8 cellular contexts compared by ENCODE assay signal in genomic region chr6:111484655-111484974, GRCh38. TPM values are rescaled to one million over a fixed set of nuclear protein-coding genes. Genes with fewer than 3 reads are reported as not detected.
DNase-seq lines count a peak whose midpoint lies in the region; ATAC-seq, FAIRE-seq and TF ChIP-seq lines count a peak whose summit lies in the region.

No MANE protein-coding gene starts in this region.

- TF ChIP-seq RAD21 in K562 (CRISPR knock-in tag; conservative IDR thresholded peaks at IDR 0.05 in 1 of 2, IDR thresholded peaks at IDR 0.05 in 1 of 2) = no peak

- POLR2A ChIA-PET in K562 (lab: Yijun Ruan, JAX) = interaction anchor here (0.6 to 2.8 kb wide), 17 partner anchors 12 to 772 kb away, joined by 3 to 19 read pairs (median 4); partner anchors contain the start of gene FYN

- DNase-seq in DMS153 (lab: John Stamatoyannopoulos, UW) (peak; percentile 33), NB4 (ENCODE audit: low read depth) (no peak), K562 (ENCODE audit: extremely low read depth in 1 of 4, low spot score in 3 of 4) (peak in 1 of 4 experiments; percentile 31), mesendoderm (no peak), GOT3 (lab: John Stamatoyannopoulos, UW) (no peak), foreskin keratinocyte (no peak), occipital lobe (lab: John Stamatoyannopoulos, UW) (no peak)
- no peak for DNase-seq in stimulated activated CD4-positive, alpha-beta T cell treated with anti-CD3 and anti-CD28 coated beads, Interleukin-4, amount 100 ng/mL, for 4 hours

- FAIRE-seq in K562 (lab: Jason Lieb, UNC) = no peak

- no peak overlapping the region for H4K5ac ChIP-seq in mesendoderm (ENCODE audit: low read length)

- BruUV-seq in K562 (replicated peaks; lab: Mats Ljungman, UMichigan) = no TSS peak

- in situ Hi-C loops in K562 (cut with MboI) = no loop called here

- peaks cover 64% of the 10 kb centered on the region for H3K79me2 ChIP-seq in K562 (ENCODE audit: control insufficient read depth, insufficient read depth, low read length)
- peaks cover 1% of the 10 kb centered on the region for H3K79me2 ChIP-seq in mesendoderm (ENCODE audit: control insufficient read depth, insufficient read depth, low read length)

- TF ChIP-seq CTCF in NB4 (IDR thresholded peaks at IDR 0.05; ENCODE audit: low read depth, low read length) = no peak
- no peak for TF ChIP-seq CTCF in K562 (IDR thresholded peaks at IDR 0.05 in 2 of 3, conservative IDR thresholded peaks at IDR 0.05 in 1 of 3; ENCODE audit: insufficient read depth in 2 of 3, low read depth in 1 of 3, low read length in 3 of 3)
- TF ChIP-seq CTCF in foreskin keratinocyte (conservative IDR thresholded peaks at IDR 0.05) = no peak

- H3K36me3 ChIP-seq in K562 (ENCODE audit: control insufficient read depth, insufficient read depth, low read length) = peaks cover 14% of the 10 kb centered on the region
- no peaks in the 10 kb centered on the region for H3K36me3 ChIP-seq in mesendoderm (ENCODE audit: control insufficient read depth, insufficient read depth, low read length)

- H4K20me1 ChIP-seq in K562 (replicated peaks; ENCODE audit: control insufficient read depth, insufficient read depth, low read length) = no peaks in the 10 kb centered on the region

- H3K4me1 ChIP-seq in K562 (replicated peaks in 1 of 2; ENCODE audit: control insufficient read depth in 2 of 2, insufficient read depth in 2 of 2, low read length in 2 of 2) (peaks cover 0 to 9% of the 10 kb centered on the region in 2 experiments; a peak in 3 of 5 replicates), mesendoderm (ENCODE audit: control insufficient read depth, low read depth, low read length) (peaks cover 4% of the 10 kb centered on the region), foreskin keratinocyte (peaks cover 17% of the 10 kb centered on the region)

- H3K9me3 ChIP-seq in K562 (replicated peaks; ENCODE audit: control insufficient read depth, insufficient read depth, low read depth, low read length) = peaks cover 6% of the 10 kb centered on the region; the same call in 1 of the 2 replicates

- H2BK120ac ChIP-seq in mesendoderm (ENCODE audit: low read depth, low read length) = peak overlapping the region; percentile 46

- peak overlapping the region; percentile 96 for H3K27ac ChIP-seq in K562 (ENCODE audit: extremely low read depth, low read depth, low read length)
- H3K27ac ChIP-seq in mesendoderm (ENCODE audit: low read depth, low read length) = peak overlapping the region; percentile 100
- H3K27ac ChIP-seq in foreskin keratinocyte = no peak overlapping the region

- WGBS in K562 (ENCODE audit: insufficient coverage, low coverage, missing lambda C conversion rate) = 2% methylated on average over 7 of the region's 7 CpGs
- no CpG with 5 or more reads among the region's 7 CpGs for WGBS in mesendoderm (ENCODE audit: extremely low coverage, insufficient coverage, low lambda C conversion rate)

- H2AK5ac ChIP-seq in mesendoderm (ENCODE audit: low read length) = no peak overlapping the region

- ATAC-seq in K562 = no peak
- ATAC-seq in foreskin keratinocyte = no peak

- peak overlapping the region; percentile 86 for H2AFZ ChIP-seq in K562 (ENCODE audit: low read depth, low read length)

- H3K23ac ChIP-seq in mesendoderm (ENCODE audit: low read length) = no peak overlapping the region

- no peak overlapping the region for H4K8ac ChIP-seq in mesendoderm (ENCODE audit: low read depth, low read length)

- H3K4me2 ChIP-seq in K562 (ENCODE audit: insufficient read depth, low read length) (peak overlapping the region; percentile 77), mesendoderm (ENCODE audit: low read length) (peak overlapping the region; percentile 66)

- no peak for TF ChIP-seq EP300 in K562 (IDR thresholded peaks at IDR 0.05; ENCODE audit: low read length)

- H3K27me3 ChIP-seq in K562 (ENCODE audit: control insufficient read depth in 2 of 2, insufficient read depth in 2 of 2, low read length in 2 of 2) (no peaks in the 10 kb centered on the region), mesendoderm (ENCODE audit: insufficient read depth, low read length, poor library complexity) (peaks cover 2% of the 10 kb centered on the region), foreskin keratinocyte (no peaks in the 10 kb centered on the region)

- H2BK15ac ChIP-seq in mesendoderm (replicated peaks; ENCODE audit: low read depth) = no peak overlapping the region

- TF ChIP-seq POLR2A in NB4 (IDR thresholded peaks at IDR 0.05; ENCODE audit: extremely low read depth, insufficient read length) = no peak
- TF ChIP-seq POLR2A in K562 (conservative IDR thresholded peaks at IDR 0.05) = no peak

- intact Hi-C loops in K562 (cut with micrococcal nuclease) = loop anchor here (2.0 to 5.0 kb wide), 2 partner anchors 68 to 120 kb away; partner anchors contain the start of gene TRAF3IP2

- no peaks in the 10 kb centered on the region for H3K9me1 ChIP-seq in K562 (ENCODE audit: control insufficient read depth, insufficient read depth, low read length)

- H3K4ac ChIP-seq in mesendoderm (ENCODE audit: low read depth, low read length) = no peak overlapping the region

- H2BK5ac ChIP-seq in mesendoderm (ENCODE audit: low read length) = peak overlapping the region; percentile 13

- H3K79me1 ChIP-seq in mesendoderm (ENCODE audit: low read length) = peaks cover 7% of the 10 kb centered on the region

- peak overlapping the region; percentile 75 for H3K4me3 ChIP-seq in NB4 (ENCODE audit: low read depth, low read length)
- H3K4me3 ChIP-seq in K562 = peak overlapping the region; percentile 87
- H3K4me3 ChIP-seq in mesendoderm (ENCODE audit: low read length) = no peak overlapping the region

- H3K9ac ChIP-seq in K562 (ENCODE audit: insufficient read depth in 1 of 2, low read depth in 2 of 2, low read length in 2 of 2) = peak overlapping the region; percentile 96
- H3K9ac ChIP-seq in mesendoderm (ENCODE audit: low read length) = peak overlapping the region; percentile 93

- H3K18ac ChIP-seq in mesendoderm (ENCODE audit: low read length) = peak overlapping the region; percentile 69

- CTCF ChIA-PET in K562 (lab: Yijun Ruan, JAX; ENCODE audit: low intra/inter-chr PET ratio) = no interaction called here

- peak overlapping the region; percentile 98 for H3K56ac ChIP-seq in mesendoderm (ENCODE audit: low read length)

TF ChIP-seq in K562, 482 proteins besides CTCF, POLR2A, EP300 and RAD21:
- TF ChIP-seq SUPT5H (IDR thresholded peaks at IDR 0.05) (no peak), IRF1 (CRISPR knock-in tag; IDR thresholded peaks at IDR 0.05; ENCODE audit: borderline replicate concordance) (no peak), STAT5A (IDR thresholded peaks at IDR 0.05; ENCODE audit: borderline replicate concordance, low read length) (0 out of 2 replicates have a peak, but pooled peaks have one; percentile 5), ZSCAN29 (IDR thresholded peaks at IDR 0.05) (no peak), ZNF551 (CRISPR knock-in tag; IDR thresholded peaks at IDR 0.05) (0 out of 2 replicates have a peak, but pooled peaks have one; percentile 34), RBM17 (IDR thresholded peaks at IDR 0.05; ENCODE audit: borderline replicate concordance, low read depth, low read length) (no peak), ZBTB2 (IDR thresholded peaks at IDR 0.05) (no peak), TRIM24 (IDR thresholded peaks at IDR 0.05) (no peak), SRSF9 (IDR thresholded peaks at IDR 0.05; ENCODE audit: borderline replicate concordance, low read depth, low read length) (no peak), ZNF184 (CRISPR knock-in tag; IDR thresholded peaks at IDR 0.05) (no peak)

RNA-seq across cellular contexts. Expression of gene REV3L, which starts 1.6 kb away (rescaled TPM):
- 20.0 and 85.9 TPM in 2 replicates for total RNA-seq in K562 (2011; cell fraction: chromatin; rRNA removed; ENCODE audit: low replicate concordance)
- total RNA-seq in K562 (2011; cell fraction: nucleolus; rRNA removed) = 9.3 and 16.7 TPM in 2 replicates
- 25.5 and 35.3 TPM in 2 replicates for total RNA-seq in K562 (2011; cell fraction: nucleoplasm; rRNA removed)
- total RNA-seq in K562 (2014; rRNA removed) (13.0 and 14.4 TPM in 2 replicates), K562 (2014; rRNA removed; fragmentation: Illumina TruSeq; extraction: Trizol) (22.1 and 23.5 TPM in 2 replicates), K562 (2015; rRNA removed; fragmentation: Illumina TruSeq; extraction: Trizol) (22.5 and 24.4 TPM in 2 replicates), K562 (2021) (12.1 and 16.6 TPM in 2 replicates), foreskin keratinocyte (10.6 and 14.1 TPM in 2 replicates), occipital lobe (101 TPM)
- polyA plus RNA-seq in K562 (2011; rRNA removed) (11.7 and 16.7 TPM in 2 replicates), K562 (2014; fragmentation: Illumina TruSeq; extraction: Trizol) (10.9 and 16.8 TPM in 2 replicates), K562 (2014; fragmentation: Nextera tagmentation; extraction: Ambion mirVana) (1 to 10 TPM; 5.5 to 6.2 TPM), K562 (2014; rRNA removed) (9.1 and 11.5 TPM in 2 replicates), foreskin keratinocyte (2.6 and 3.3 TPM in 2 replicates)
- 3.3 and 6.2 TPM in 2 replicates for polyA plus RNA-seq in K562 (2011; cell fraction: cytosol; rRNA removed)
- 9.2 and 12.9 TPM in 2 replicates for polyA plus RNA-seq in K562 (2011; cell fraction: nucleus; rRNA removed)
- polyA plus RNA-seq in K562 (2012) = 7.7 and 8.1 TPM in 2 replicates
- polyA minus RNA-seq in K562 (2011; rRNA and poly(A)+ RNA removed) = 40.9 and 47.2 TPM in 2 replicates
- 11.5 and 13.4 TPM in 2 replicates for polyA minus RNA-seq in K562 (2011; cell fraction: cytosol; rRNA and poly(A)+ RNA removed)
- polyA minus RNA-seq in K562 (2011; cell fraction: nucleus; rRNA and poly(A)+ RNA removed) = 28.9 and 41.9 TPM in 2 replicates
- 3.5 TPM for polyA plus RNA-seq in mesendoderm (2013, experiment 1 of 2)
- 2.2 TPM for polyA plus RNA-seq in mesendoderm (2013, experiment 2 of 2)
